20 cellular contexts compared by ENCODE assay signal in genomic region chr4:3338321-3338838, GRCh38. TPM values are rescaled to one million over a fixed set of nuclear protein-coding genes. Genes with fewer than 3 reads are reported as not detected.
DNase-seq lines count a peak whose midpoint lies in the region; ATAC-seq and TF ChIP-seq lines count a peak whose summit lies in the region.
"Had no signal": no experiment of that assay in that cellular context is flagged by ENCODE, and none has a peak within 500 bp of the region (broad histone marks: within the 10 kb centered on the region; RNA-seq: fewer than 3 reads in every experiment).

No MANE protein-coding gene starts in this region.

- H4K91ac ChIP-seq in trophoblast cell (ENCODE audit: low read depth, low read length), result no peak overlapping the region

- H3K79me2 ChIP-seq in trophoblast cell (ENCODE audit: control insufficient read depth, insufficient read depth, low read length, poor library complexity), result no peaks in the 10 kb centered on the region

- H3K18ac ChIP-seq in trophoblast cell (ENCODE audit: low read length), result peak overlapping the region; percentile 22

- H3K36me3 ChIP-seq in right atrium auricular region (no peaks in the 10 kb centered on the region), heart right ventricle (peaks cover 0 to 7% (median 0%) of the 10 kb centered on the region in 9 donors), trophoblast cell (ENCODE audit: control insufficient read depth in 1 of 2, insufficient read depth in 2 of 2, low read length in 2 of 2) (peaks cover under 1 to 4% of the 10 kb centered on the region in 2 experiments), esophagus muscularis mucosa (peaks cover 0 to 7% (median 5%) of the 10 kb centered on the region in 4 donors)
- H3K36me3 ChIP-seq: BE2C, MG63 had no signal

- H3K14ac ChIP-seq in trophoblast cell (ENCODE audit: low read length), result no peak overlapping the region

- no peak overlapping the region for H4K8ac ChIP-seq in trophoblast cell (ENCODE audit: low read depth, low read length)

- TF ChIP-seq EP300 in esophagus muscularis mucosa (IDR thresholded peaks at IDR 0.05), result no peak

- H3K4me3 ChIP-seq in right atrium auricular region (no peak overlapping the region), heart right ventricle (no peak overlapping the region), trophoblast cell (ENCODE audit: low read depth, low read length) (no peak overlapping the region), esophagus muscularis mucosa (no peak overlapping the region)
- H3K4me3 ChIP-seq: K562, MG63, SK-N-MC had no signal

- H2AFZ ChIP-seq in trophoblast cell (ENCODE audit: insufficient read depth, low read length, poor library complexity), result no peak overlapping the region

- 93 to 95% methylated on average over 13 of the region's 13 CpGs for WGBS in heart right ventricle, 2 donors
- WGBS in trophoblast cell (ENCODE audit: extremely low coverage, insufficient coverage, insufficient read length), result no CpG with 5 or more reads among the region's 13 CpGs
- 97% methylated on average over 13 of the region's 13 CpGs for WGBS in esophagus muscularis mucosa

- no peak overlapping the region for H2AK5ac ChIP-seq in trophoblast cell (ENCODE audit: low read length)

- H3K27me3 ChIP-seq in right atrium auricular region (no peaks in the 10 kb centered on the region), heart right ventricle (no peaks in the 10 kb centered on the region), trophoblast cell (ENCODE audit: insufficient read depth, low read length) (no peaks in the 10 kb centered on the region), esophagus muscularis mucosa (no peaks in the 10 kb centered on the region)
- H3K27me3 ChIP-seq: BE2C, MG63 had no signal

- no peak for TF ChIP-seq POLR2A in esophagus muscularis mucosa (IDR thresholded peaks at IDR 0.05; ENCODE audit: low read depth)

- H4K12ac ChIP-seq in trophoblast cell (ENCODE audit: low read depth, low read length), result no peak overlapping the region

- TF ChIP-seq CTCF in right atrium auricular region (IDR thresholded peaks at IDR 0.05), result no peak
- no peak for TF ChIP-seq CTCF in heart right ventricle (IDR thresholded peaks at IDR 0.05)
- TF ChIP-seq CTCF in esophagus muscularis mucosa (IDR thresholded peaks at IDR 0.05), result no peak

- H3K9me3 ChIP-seq in right atrium auricular region (no peaks in the 10 kb centered on the region), heart right ventricle (no peaks in the 10 kb centered on the region), trophoblast cell (ENCODE audit: insufficient read depth, low read depth, low read length) (no peaks in the 10 kb centered on the region), esophagus muscularis mucosa (no peaks in the 10 kb centered on the region)
- H3K9me3 ChIP-seq: BE2C, MG63 had no signal

- H2BK120ac ChIP-seq in trophoblast cell (ENCODE audit: insufficient read depth, low read length, poor library complexity), result no peak overlapping the region

- no peak overlapping the region for H3K23ac ChIP-seq in trophoblast cell (ENCODE audit: low read length)

- DNase-seq in right atrium auricular region (ENCODE audit: low spot score) (peak; percentile 36), heart right ventricle (no peak), ELR (ENCODE audit: low read depth) (peak; percentile 4), trophoblast cell (no peak), GOT3 (lab: John Stamatoyannopoulos, UW) (no peak), MV-4-11 (lab: John Stamatoyannopoulos, UW) (no peak), esophagus muscularis mucosa (ENCODE audit: extremely low spot score) (no peak)
- peak; percentile 15 for DNase-seq in activated CD8-positive, alpha-beta memory T cell treated with anti-CD3 and anti-CD28 coated beads, Interleukin-2, amount 50 U/mL, for 48 hours
- DNase-seq: ACHN; BE2C; CD4-positive, CD25-positive, alpha-beta regulatory T cell; H7; MG63; NCI-H2029; NCI-H226; NCI-H510A; NCI-H69; SIG-M5 had no signal

- H3K27ac ChIP-seq in right atrium auricular region (no peak overlapping the region), heart right ventricle (no peak overlapping the region), trophoblast cell (ENCODE audit: low read depth, low read length) (no peak overlapping the region), esophagus muscularis mucosa (replicated peaks in 1 of 4) (no peak overlapping the region)
- H3K27ac ChIP-seq: SK-N-MC had no signal

- no peak overlapping the region for H3K4me2 ChIP-seq in trophoblast cell (ENCODE audit: low read length)

- H2BK12ac ChIP-seq in trophoblast cell (ENCODE audit: low read length), result no peak overlapping the region

- H3K79me1 ChIP-seq in trophoblast cell (ENCODE audit: low read length), result no peaks in the 10 kb centered on the region

- intact Hi-C loops in heart right ventricle (cut with DNase I) (loop anchor here in 2 of 10 donors (10.0 kb wide), 2 partner anchors 144 to 224 kb away; no protein-coding TSS in a partner anchor), esophagus muscularis mucosa (cut with DNase I) (no loop called here)

- H3K4me1 ChIP-seq in right atrium auricular region (no peaks in the 10 kb centered on the region), heart right ventricle (peaks cover 0 to 39% (median 10%) of the 10 kb centered on the region in 9 donors), trophoblast cell (ENCODE audit: control insufficient read depth in 1 of 2, insufficient read depth in 2 of 2, low read length in 2 of 2) (no peaks in the 10 kb centered on the region), esophagus muscularis mucosa (peaks cover 5 to 35% (median 34%) of the 10 kb centered on the region in 4 donors)

- no peak overlapping the region for H3K4ac ChIP-seq in trophoblast cell (ENCODE audit: low read depth, low read length)

- no peak overlapping the region for H2BK5ac ChIP-seq in trophoblast cell (ENCODE audit: low read depth, low read length, poor library complexity)

- no peak overlapping the region for H3K9ac ChIP-seq in trophoblast cell (ENCODE audit: low read length)

- ATAC-seq in heart right ventricle, result no peak
- ATAC-seq: K562 had no signal

RNA-seq across cellular contexts. Expression of gene RGS12, which starts 45.6 kb away (rescaled TPM):
- total RNA-seq in right atrium auricular region, result 1 to 10 TPM; 7.0 to 9.9 TPM
- total RNA-seq in heart right ventricle, result 10 to 100 TPM in 9 of 10 donors, 1 to 10 TPM in 1; 9.7 to 24.3 (median 13.1) TPM
- 10 to 100 TPM; 10.6 to 24.4 TPM for polyA plus RNA-seq in heart right ventricle
- polyA plus RNA-seq in trophoblast cell (2013), result 12.0 and 14.8 TPM in 2 replicates
- 10 to 100 TPM; 16.2 to 23.0 (median 19.2) TPM for total RNA-seq in esophagus muscularis mucosa

Comparison
In these comparisons a context has a peak if more than half of its experiments do, and no peak if none do; other contexts are left out.
1. DNase-seq: peak in right atrium auricular region (single experiment), ELR (single experiment) and activated CD8-positive, alpha-beta memory T cell treated with anti-CD3 and anti-CD28 coated beads, Interleukin-2, amount 50 U/mL, for 48 hours (single experiment); none in heart right ventricle (0 of 2), trophoblast cell (0 of 2), GOT3 (single experiment), MV-4-11 (single experiment) and esophagus muscularis mucosa (single experiment).